ENCODE assay signal across 1 cellular context in the genomic region with DNA sequence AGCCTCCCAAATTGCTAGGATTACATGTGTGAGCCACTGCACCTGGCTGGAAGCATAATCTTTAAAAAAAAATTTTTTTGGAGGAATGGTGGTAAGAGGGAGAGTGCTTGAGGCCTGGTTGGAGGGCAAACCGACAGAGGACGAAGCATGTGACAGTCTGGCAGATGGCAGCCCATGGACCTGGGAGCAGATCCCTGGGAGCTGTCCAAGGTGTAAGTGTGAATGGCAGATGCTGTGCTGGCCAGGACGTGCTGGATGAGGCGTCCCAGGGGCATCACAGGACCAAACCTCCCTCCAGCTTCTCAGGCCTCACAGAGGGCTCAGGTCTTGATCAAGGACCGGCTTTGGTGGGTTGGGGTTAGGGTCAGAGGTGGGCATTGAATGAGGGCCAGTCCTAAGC.
TF ChIP-seq lines count a peak whose summit lies in the region.

No MANE protein-coding gene starts in this region.

TF ChIP-seq in HCT116, 20 proteins besides CTCF, POLR2A, EP300 and RAD21 (continued from another document):
- TF ChIP-seq, protein P1, sequence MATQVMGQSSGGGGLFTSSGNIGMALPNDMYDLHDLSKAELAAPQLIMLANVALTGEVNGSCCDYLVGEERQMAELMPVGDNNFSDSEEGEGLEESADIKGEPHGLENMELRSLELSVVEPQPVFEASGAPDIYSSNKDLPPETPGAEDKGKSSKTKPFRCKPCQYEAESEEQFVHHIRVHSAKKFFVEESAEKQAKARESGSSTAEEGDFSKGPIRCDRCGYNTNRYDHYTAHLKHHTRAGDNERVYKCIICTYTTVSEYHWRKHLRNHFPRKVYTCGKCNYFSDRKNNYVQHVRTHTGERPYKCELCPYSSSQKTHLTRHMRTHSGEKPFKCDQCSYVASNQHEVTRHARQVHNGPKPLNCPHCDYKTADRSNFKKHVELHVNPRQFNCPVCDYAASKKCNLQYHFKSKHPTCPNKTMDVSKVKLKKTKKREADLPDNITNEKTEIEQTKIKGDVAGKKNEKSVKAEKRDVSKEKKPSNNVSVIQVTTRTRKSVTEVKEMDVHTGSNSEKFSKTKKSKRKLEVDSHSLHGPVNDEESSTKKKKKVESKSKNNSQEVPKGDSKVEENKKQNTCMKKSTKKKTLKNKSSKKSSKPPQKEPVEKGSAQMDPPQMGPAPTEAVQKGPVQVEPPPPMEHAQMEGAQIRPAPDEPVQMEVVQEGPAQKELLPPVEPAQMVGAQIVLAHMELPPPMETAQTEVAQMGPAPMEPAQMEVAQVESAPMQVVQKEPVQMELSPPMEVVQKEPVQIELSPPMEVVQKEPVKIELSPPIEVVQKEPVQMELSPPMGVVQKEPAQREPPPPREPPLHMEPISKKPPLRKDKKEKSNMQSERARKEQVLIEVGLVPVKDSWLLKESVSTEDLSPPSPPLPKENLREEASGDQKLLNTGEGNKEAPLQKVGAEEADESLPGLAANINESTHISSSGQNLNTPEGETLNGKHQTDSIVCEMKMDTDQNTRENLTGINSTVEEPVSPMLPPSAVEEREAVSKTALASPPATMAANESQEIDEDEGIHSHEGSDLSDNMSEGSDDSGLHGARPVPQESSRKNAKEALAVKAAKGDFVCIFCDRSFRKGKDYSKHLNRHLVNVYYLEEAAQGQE (IDR thresholded peaks at IDR 0.05; ENCODE audit: low read depth), result peak; percentile 62
TF ChIP-seq in HCT116: peak in this region for 1.
